8 cellular contexts compared by ENCODE assay signal in genomic region chr15:25438601-25439455, GRCh38.
DNase-seq lines count a peak whose midpoint lies in the region; ATAC-seq and TF ChIP-seq lines count a peak whose summit lies in the region.

UBE3A (minus strand) TSS chr15:25439024; CDS start chr15:25409107, 29,917 bp downstream.

- TF ChIP-seq CTCF in AG10803 (conservative IDR thresholded peaks at IDR 0.05; ENCODE audit: low read length): peak; percentile 22

- H3K9me3 Mint-ChIP-seq in central memory CD8-positive, alpha-beta T cell: no peaks in the 10 kb centered on the region

- ATAC-seq in GM19023 (IDR thresholded peaks at IDR 0.05; ENCODE audit: unreplicated experiment): peak; percentile 85
- peak; percentile 90 for ATAC-seq in HG03196 (IDR thresholded peaks at IDR 0.05; ENCODE audit: unreplicated experiment)
- ATAC-seq in activated CD4-positive, CD25-positive, alpha-beta regulatory T cell treated with anti-CD3 and anti-CD28 coated beads, Interleukin-2, amount 50 U/mL, for 24 hours: peak; percentile 92 to 95
- peak; percentile 88 for ATAC-seq in central memory CD8-positive, alpha-beta T cell (replicated peaks; ENCODE audit: extremely low read depth, poor library complexity, severe bottlenecking)

- H3K27ac Mint-ChIP-seq in central memory CD8-positive, alpha-beta T cell (ENCODE audit: low read depth): peak within 1 kb of the TSS; percentile 74

- H3K36me3 Mint-ChIP-seq in central memory CD8-positive, alpha-beta T cell (ENCODE audit: insufficient read depth): peaks cover 10% of the 10 kb centered on the region

- DNase-seq in AG10803 (ENCODE audit: low read depth) (peak; percentile 91), NCI-H226 (peak; percentile 72), iris pigment epithelial cell (ENCODE audit: low read depth) (peak; percentile 93)
- peak; percentile 72 to 76 for DNase-seq in central memory CD8-positive, alpha-beta T cell (ENCODE audit: low spot score in 2 of 2)
- peak; percentile 74 to 75 for DNase-seq in stimulated activated CD4-positive, alpha-beta T cell treated with anti-CD3 and anti-CD28 coated beads, Interleukin-12 subunit alpha, Interleukin-12 subunit beta, amount 100 ng/mL, for 24 hours (ENCODE audit: low read depth in 2 of 2)

- peak within 1 kb of the TSS; percentile 77 for H3K4me3 ChIP-seq in AG10803 (ENCODE audit: low read length)

- H3K27me3 Mint-ChIP-seq in central memory CD8-positive, alpha-beta T cell: no peaks in the 10 kb centered on the region

- peak within 1 kb of the TSS; percentile 84 for H3K4me3 Mint-ChIP-seq in central memory CD8-positive, alpha-beta T cell

- peaks cover 29% of the 10 kb centered on the region for H3K4me1 Mint-ChIP-seq in central memory CD8-positive, alpha-beta T cell

Comparison
In these comparisons a context has a peak if more than half of its experiments do, and no peak if none do; other contexts are left out.
1. Peak in every context shown above with its lines: DNase-seq, ATAC-seq and H3K4me3 ChIP-seq.